8 cellular contexts compared by ENCODE assay signal in the genomic region with DNA sequence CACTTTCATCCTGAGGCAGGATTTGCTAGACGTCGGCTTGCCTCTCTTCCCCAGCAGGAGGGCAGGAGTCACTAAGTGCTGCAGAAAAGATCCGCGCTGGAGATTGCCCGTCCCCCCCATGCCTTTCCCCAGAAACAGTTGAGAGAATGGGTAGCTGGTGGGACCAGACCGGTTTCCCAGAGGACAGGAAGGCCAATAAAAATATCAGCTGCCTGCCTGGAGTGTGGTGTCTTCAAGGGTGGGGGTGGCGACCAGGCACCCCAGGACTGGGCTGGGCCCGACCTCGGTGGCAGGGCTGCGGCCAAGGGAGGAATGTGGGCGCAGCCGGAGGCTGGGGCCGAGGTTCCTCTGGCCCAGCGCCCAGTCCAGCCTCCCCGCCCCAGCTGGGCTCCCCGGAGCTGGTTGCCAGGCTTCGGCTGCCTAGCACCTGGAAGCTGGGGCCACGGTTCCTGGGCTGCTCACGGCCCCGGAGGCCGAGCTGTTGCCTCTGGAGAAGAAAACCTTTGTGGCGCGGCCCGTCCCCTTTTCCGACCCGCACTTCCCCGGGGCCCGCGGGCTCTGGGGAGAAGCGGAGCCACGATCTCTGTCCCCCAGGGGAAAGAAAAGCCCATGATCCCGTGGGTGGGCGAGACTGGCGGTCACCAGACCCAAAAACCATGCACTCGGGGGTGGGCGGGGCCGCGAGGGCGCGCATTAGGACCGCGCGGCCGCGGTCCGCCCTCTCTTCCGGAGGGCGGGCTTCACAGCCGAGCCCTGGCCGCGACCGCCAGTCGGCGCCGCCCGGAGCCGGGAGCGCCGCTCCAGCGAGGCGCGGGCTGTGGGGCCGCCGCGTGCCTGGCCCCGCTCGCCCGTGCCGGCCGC. TPM values are rescaled to one million over a fixed set of nuclear protein-coding genes. Genes with fewer than 3 reads are reported as not detected.
DNase-seq lines count a peak whose midpoint lies in the region; ATAC-seq and TF ChIP-seq lines count a peak whose summit lies in the region.

A gene with protein sequence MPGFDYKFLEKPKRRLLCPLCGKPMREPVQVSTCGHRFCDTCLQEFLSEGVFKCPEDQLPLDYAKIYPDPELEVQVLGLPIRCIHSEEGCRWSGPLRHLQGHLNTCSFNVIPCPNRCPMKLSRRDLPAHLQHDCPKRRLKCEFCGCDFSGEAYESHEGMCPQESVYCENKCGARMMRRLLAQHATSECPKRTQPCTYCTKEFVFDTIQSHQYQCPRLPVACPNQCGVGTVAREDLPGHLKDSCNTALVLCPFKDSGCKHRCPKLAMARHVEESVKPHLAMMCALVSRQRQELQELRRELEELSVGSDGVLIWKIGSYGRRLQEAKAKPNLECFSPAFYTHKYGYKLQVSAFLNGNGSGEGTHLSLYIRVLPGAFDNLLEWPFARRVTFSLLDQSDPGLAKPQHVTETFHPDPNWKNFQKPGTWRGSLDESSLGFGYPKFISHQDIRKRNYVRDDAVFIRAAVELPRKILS (plus strand): TSS at position 769 of the 861 bp plus-strand sequence. CDS start 102 bp downstream, outside the sequence.

- H3K36me3 Mint-ChIP-seq in activated naive CD8-positive, alpha-beta T cell treated with anti-CD3 and anti-CD28 coated beads, Interleukin-2, amount 50 U/mL, for 24 hours (ENCODE audit: low read depth) = peaks cover 32% of the 10 kb centered on the region

- H3K36me3 ChIP-seq in GM06990 (ENCODE audit: control insufficient read depth, insufficient read depth, low read length) = peaks cover 30% of the 10 kb centered on the region
- H3K36me3 ChIP-seq in SU-DHL-6 (ENCODE audit: low read length) = peaks cover 14% of the 10 kb centered on the region
- H3K36me3 ChIP-seq in ovary = no peaks in the 10 kb centered on the region

- peak; percentile 84 for ATAC-seq in activated naive CD8-positive, alpha-beta T cell treated with anti-CD3 and anti-CD28 coated beads, Interleukin-2, amount 50 U/mL, for 24 hours
- peak; percentile 94 for ATAC-seq in Right ventricle myocardium superior (ENCODE audit: poor library complexity)

- no peak for TF ChIP-seq CTCF in GM06990 (IDR thresholded peaks at IDR 0.05; ENCODE audit: insufficient read depth, low read length, poor library complexity, severe bottlenecking)
- TF ChIP-seq CTCF in HFF-Myc (IDR thresholded peaks at IDR 0.05; ENCODE audit: low read depth, low read length, missing control alignments) = no peak
- TF ChIP-seq CTCF in NB4 (IDR thresholded peaks at IDR 0.05; ENCODE audit: low read depth, low read length) = no peak
- TF ChIP-seq CTCF in SU-DHL-6 (IDR thresholded peaks at IDR 0.05; ENCODE audit: insufficient read depth, low read length, poor library complexity, severe bottlenecking) = no peak
- TF ChIP-seq CTCF in ovary (IDR thresholded peaks at IDR 0.05) = peak in 2 of 3 donors; percentile 54 to 71

- H3K4me2 ChIP-seq in SU-DHL-6 (ENCODE audit: low read depth, low read length, poor library complexity, severe bottlenecking) = peak within 1 kb of the TSS; percentile 94

- H3K9me2 ChIP-seq in SU-DHL-6 (replicated peaks; ENCODE audit: insufficient read depth, low read length) = no peaks in the 10 kb centered on the region

- no peaks in the 10 kb centered on the region; the same call in 1 of the 2 replicates for H4K20me1 ChIP-seq in SU-DHL-6 (ENCODE audit: low read depth, low read length)

- WGBS in ovary, 3 donors = 0 to 2% (median 1%) methylated on average over 25 to 70 of the region's 70 CpGs

- peaks cover 88% of the 10 kb centered on the region for H3F3A ChIP-seq in SU-DHL-6 (ENCODE audit: insufficient read depth)

- H3K4me1 ChIP-seq in ovary (ENCODE audit: insufficient read depth) = peaks cover 12% of the 10 kb centered on the region

- peak within 1 kb of the TSS; percentile 99 for H3K9ac ChIP-seq in SU-DHL-6 (ENCODE audit: low read length)

- peaks cover 60% of the 10 kb centered on the region for H3K4me1 Mint-ChIP-seq in activated naive CD8-positive, alpha-beta T cell treated with anti-CD3 and anti-CD28 coated beads, Interleukin-2, amount 50 U/mL, for 24 hours

- H3K4me3 ChIP-seq in GM06990 (replicated peaks; ENCODE audit: low read depth, low read length) (peak within 1 kb of the TSS; percentile 72), HFF-Myc (replicated peaks; ENCODE audit: low read depth, low read length) (peak within 1 kb of the TSS; percentile 72), NB4 (ENCODE audit: low read depth, low read length) (peak within 1 kb of the TSS; percentile 88), SU-DHL-6 (ENCODE audit: insufficient read depth, low read length, poor library complexity, severe bottlenecking) (peak within 1 kb of the TSS; percentile 98), ovary (peak within 1 kb of the TSS; percentile 62)

- DNase-seq in GM06990 (ENCODE audit: extremely low read depth, insufficient read length) (peak; percentile 91), HFF-Myc (ENCODE audit: extremely low read depth, low read depth) (peak; percentile 81), NB4 (ENCODE audit: low read depth) (peak; percentile 91), Right ventricle myocardium superior (peak; percentile 89), ovary (peak; percentile 73 to 87 (median 81)), ureter (ENCODE audit: low spot score) (peak; percentile 80)
- DNase-seq in activated naive CD8-positive, alpha-beta T cell treated with anti-CD3 and anti-CD28 coated beads, Interleukin-2, amount 50 U/mL, for 24 hours = peak; percentile 88

- H3K27me3 ChIP-seq in GM06990 (replicated peaks; ENCODE audit: control insufficient read depth, insufficient read depth, low read length) (no peaks in the 10 kb centered on the region), SU-DHL-6 (ENCODE audit: low read length) (no peaks in the 10 kb centered on the region), ovary (no peaks in the 10 kb centered on the region)

- H3K27ac Mint-ChIP-seq in activated naive CD8-positive, alpha-beta T cell treated with anti-CD3 and anti-CD28 coated beads, Interleukin-2, amount 50 U/mL, for 24 hours = peak within 1 kb of the TSS; percentile 90

- TF ChIP-seq POLR2A in NB4 (IDR thresholded peaks at IDR 0.05; ENCODE audit: extremely low read depth, insufficient read length) = peak; percentile 96
- peak; percentile 96 for TF ChIP-seq POLR2A in ovary (IDR thresholded peaks at IDR 0.05)

- no peak within 1 kb of the TSS for H2AFZ ChIP-seq in SU-DHL-6 (ENCODE audit: low read depth, low read length, severe bottlenecking)

- peaks cover 41% of the 10 kb centered on the region for H3K79me2 ChIP-seq in SU-DHL-6 (ENCODE audit: insufficient read depth, low read length)

- intact Hi-C loops in Right ventricle myocardium superior (cut with DNase I) = no loop called here
- intact Hi-C loops in ovary (cut with DNase I) = loop anchor here in 2 of 4 donors (2.0 kb wide), 1 partner anchor 15 kb away; a partner anchor contains a TSS

- peaks cover 3% of the 10 kb centered on the region for H3K9me3 Mint-ChIP-seq in activated naive CD8-positive, alpha-beta T cell treated with anti-CD3 and anti-CD28 coated beads, Interleukin-2, amount 50 U/mL, for 24 hours

- H3K9me3 ChIP-seq in SU-DHL-6 (ENCODE audit: insufficient read depth, low read length) (no peaks in the 10 kb centered on the region), ovary (no peaks in the 10 kb centered on the region)

- H3K27ac ChIP-seq in SU-DHL-6 (ENCODE audit: low read depth, low read length) = peak within 1 kb of the TSS; percentile 99
- H3K27ac ChIP-seq in ovary = peak within 1 kb of the TSS; percentile 30 to 68

- H3K4me3 Mint-ChIP-seq in activated naive CD8-positive, alpha-beta T cell treated with anti-CD3 and anti-CD28 coated beads, Interleukin-2, amount 50 U/mL, for 24 hours = peak within 1 kb of the TSS; percentile 92

- no peaks in the 10 kb centered on the region for H3K27me3 Mint-ChIP-seq in activated naive CD8-positive, alpha-beta T cell treated with anti-CD3 and anti-CD28 coated beads, Interleukin-2, amount 50 U/mL, for 24 hours

- no peak for TF ChIP-seq EP300 in ovary (IDR thresholded peaks at IDR 0.05)

RNA-seq across cellular contexts. Expression of the gene that starts here (rescaled TPM):
- total RNA-seq in Right ventricle myocardium superior = 2.4 TPM
- total RNA-seq in ovary = 10 to 100 TPM; 12.9 to 61.3 (median 18.8) TPM
- polyA plus RNA-seq in ovary = 1 to 10 TPM; 3.5 to 7.0 TPM
- 186 TPM for total RNA-seq in ureter

Comparison
In these comparisons a context has a peak if more than half of its experiments do, and no peak if none do; other contexts are left out.
1. Peak in every context shown above with its lines: DNase-seq, ATAC-seq, H3K4me3 ChIP-seq and H3K27ac ChIP-seq.
2. CTCF ChIP-seq: peak in ovary (2 of 3); none in GM06990 (single experiment), HFF-Myc (single experiment), NB4 (single experiment) and SU-DHL-6 (single experiment).